In genomic region chr5:74420220-74420619, GRCh38 we compare ENCODE assay signal across 2 cellular contexts.
TF ChIP-seq lines count a peak whose summit lies in the region.

No MANE protein-coding gene starts in this region.

TF ChIP-seq in GM23338, 12 proteins besides CTCF, POLR2A, EP300 and RAD21:
- TF ChIP-seq ZNF114 (CRISPR knock-in tag; IDR thresholded peaks at IDR 0.05) (no peak), ZNF331 (CRISPR knock-in tag; IDR thresholded peaks at IDR 0.05; ENCODE audit: low read depth) (no peak), ETS1 (IDR thresholded peaks at IDR 0.05) (no peak), REST (IDR thresholded peaks at IDR 0.05; ENCODE audit: unreplicated experiment) (no peak), EZH2phosphoT487 (IDR thresholded peaks at IDR 0.05; ENCODE audit: unreplicated experiment) (no peak), ZNF462 (CRISPR knock-in tag; IDR thresholded peaks at IDR 0.05) (no peak), JUNB (IDR thresholded peaks at IDR 0.05; ENCODE audit: unreplicated experiment) (no peak), POLR2AphosphoS5 (IDR thresholded peaks at IDR 0.05; ENCODE audit: low read depth) (no peak), EZH2 (IDR thresholded peaks at IDR 0.05; ENCODE audit: low read depth, unreplicated experiment) (no peak), CREB1 (CRISPR knock-in tag; IDR thresholded peaks at IDR 0.05; ENCODE audit: low read depth) (no peak), STAT1 (IDR thresholded peaks at IDR 0.05; ENCODE audit: unreplicated experiment) (no peak), NANOG (IDR thresholded peaks at IDR 0.05; ENCODE audit: borderline replicate concordance) (no peak)

TF ChIP-seq in GM12878, 131 proteins besides CTCF, POLR2A, EP300 and RAD21:
- no peak for TF ChIP-seq HDAC6 (IDR thresholded peaks at IDR 0.05; ENCODE audit: unreplicated experiment)
- TF ChIP-seq FOS (IDR thresholded peaks at IDR 0.05; ENCODE audit: borderline replicate concordance, extremely low read depth, insufficient read length), result no peak
- TF ChIP-seq CREM (IDR thresholded peaks at IDR 0.05; ENCODE audit: low read depth), result no peak
- TF ChIP-seq ZBTB40 (IDR thresholded peaks at IDR 0.05; ENCODE audit: borderline replicate concordance), result peak; percentile 50; the same call in 1 of the 2 replicates
- no peak for TF ChIP-seq BHLHE40 (IDR thresholded peaks at IDR 0.05; ENCODE audit: borderline replicate concordance in 1 of 2, low read depth in 2 of 2, low read length in 1 of 2)
- TF ChIP-seq RELA (IDR thresholded peaks at IDR 0.05; ENCODE audit: borderline replicate concordance, partially characterized antibody), result no peak
- no peak for TF ChIP-seq RAD51 (IDR thresholded peaks at IDR 0.05)
- TF ChIP-seq CBFB (IDR thresholded peaks at IDR 0.05; ENCODE audit: low read depth), result no peak
